In genomic region chr20:58716476-58717277, GRCh38 we compare ENCODE assay signal across 8 cellular contexts. TPM values are rescaled to one million over a fixed set of nuclear protein-coding genes. Genes with fewer than 3 reads are reported as not detected.
A peak's percentile ranks its signal among the peaks of the same experiment; 100 is the strongest.
DNase-seq lines count a peak whose midpoint lies in the region; ATAC-seq and TF ChIP-seq lines count a peak whose summit lies in the region.
"Had no signal": no experiment of that assay in that cellular context is flagged by ENCODE, and none has a peak within 500 bp of the region (broad histone marks: within the 10 kb centered on the region; RNA-seq: fewer than 3 reads in every experiment).

No MANE protein-coding gene starts in this region.

- H4K20me1 ChIP-seq in DND-41 (ENCODE audit: insufficient read depth, low read length) (peaks cover 4% of the 10 kb centered on the region), mammary epithelial cell (ENCODE audit: insufficient read depth, low read length) (no peaks in the 10 kb centered on the region)

- intact Hi-C loops in esophagus muscularis mucosa (cut with DNase I) (no loop called here), mammary epithelial cell (cut with micrococcal nuclease) (no loop called here)

- H2AFZ ChIP-seq in DND-41 (ENCODE audit: low read depth, low read length) (no peak overlapping the region), mammary epithelial cell (ENCODE audit: low read depth, low read length) (no peak overlapping the region)

- ATAC-seq in DND-41 (ENCODE audit: insufficient read depth, low read depth), result no peak

- peaks cover 33% of the 10 kb centered on the region for H3K4me1 Mint-ChIP-seq in neural crest cell

- no peaks in the 10 kb centered on the region for H3K4me1 ChIP-seq in DND-41 (ENCODE audit: insufficient read depth, low read length)
- peaks cover 0 to 7% (median 3%) of the 10 kb centered on the region in 4 donors for H3K4me1 ChIP-seq in esophagus muscularis mucosa
- H3K4me1 ChIP-seq in mammary epithelial cell (ENCODE audit: insufficient read depth, low read length), result no peaks in the 10 kb centered on the region

- peak overlapping the region; percentile 86 for H3K27ac Mint-ChIP-seq in neural crest cell (ENCODE audit: unreplicated experiment)
- H3K27ac Mint-ChIP-seq: memory B cell had no signal

- 89% methylated on average over 11 of the region's 23 CpGs for WGBS in esophagus muscularis mucosa
- 90% methylated on average over 18 of the region's 23 CpGs for WGBS in mammary epithelial cell (ENCODE audit: low coverage, missing lambda C conversion rate)

- no peak overlapping the region for H3K9ac ChIP-seq in DND-41 (ENCODE audit: low read depth, low read length)
- H3K9ac ChIP-seq in mammary epithelial cell (ENCODE audit: insufficient read depth, low read length), result no peak overlapping the region

- H3K27ac ChIP-seq in DND-41 (ENCODE audit: low read length) (no peak overlapping the region), esophagus muscularis mucosa (replicated peaks in 1 of 4) (no peak overlapping the region), mammary epithelial cell (ENCODE audit: insufficient read depth, low read depth, low read length) (no peak overlapping the region)

- H3K27me3 Mint-ChIP-seq in neural crest cell (ENCODE audit: low read depth), result peaks cover 21% of the 10 kb centered on the region

- DNase-seq in DND-41, result peak; percentile 3
- peak; percentile 28 for DNase-seq in MG63
- peak; percentile 45 for DNase-seq in esophagus muscularis mucosa (ENCODE audit: extremely low spot score)
- peak; percentile 63 for DNase-seq in neural crest cell (ENCODE audit: low read depth, low spot score)
- no peak for DNase-seq in NCI-H2196 treated with DMSO at 0.1 percent for 48 hours (lab: John Stamatoyannopoulos, UW; ENCODE audit: unreplicated experiment)
- no peak for DNase-seq in SKM-1 (lab: John Stamatoyannopoulos, UW; ENCODE audit: unreplicated experiment)
- no peak for DNase-seq in mammary epithelial cell

- peak overlapping the region; percentile 76 for H3K4me3 Mint-ChIP-seq in neural crest cell
- H3K4me3 Mint-ChIP-seq: memory B cell had no signal

- TF ChIP-seq EP300 in esophagus muscularis mucosa (IDR thresholded peaks at IDR 0.05), result no peak

- CTCF ChIA-PET in mammary epithelial cell (lab: Charles Lee; ENCODE audit: low non-redundant PET), result no interaction called here

- H3K9me3 ChIP-seq in DND-41 (ENCODE audit: insufficient read depth, low read length, severe bottlenecking) (no peaks in the 10 kb centered on the region), MG63 (no peaks in the 10 kb centered on the region), esophagus muscularis mucosa (no peaks in the 10 kb centered on the region), mammary epithelial cell (replicated peaks; ENCODE audit: insufficient read depth, low read length) (no peaks in the 10 kb centered on the region)

- TF ChIP-seq POLR2A in esophagus muscularis mucosa (IDR thresholded peaks at IDR 0.05; ENCODE audit: low read depth), result no peak

- H3K9me3 Mint-ChIP-seq in neural crest cell, result no peaks in the 10 kb centered on the region
- H3K9me3 Mint-ChIP-seq: memory B cell had no signal

- H3K27me3 ChIP-seq in DND-41 (ENCODE audit: insufficient read depth, low read length, poor library complexity) (no peaks in the 10 kb centered on the region), MG63 (no peaks in the 10 kb centered on the region), esophagus muscularis mucosa (peaks cover 0 to 26% (median 4%) of the 10 kb centered on the region in 4 donors), mammary epithelial cell (ENCODE audit: insufficient read depth, low read length) (peaks cover 3% of the 10 kb centered on the region)

- TF ChIP-seq CTCF in DND-41 (IDR thresholded peaks at IDR 0.05; ENCODE audit: borderline replicate concordance, extremely low read depth, low read length, poor library complexity, severe bottlenecking) (no peak), esophagus muscularis mucosa (IDR thresholded peaks at IDR 0.05) (no peak), neural crest cell (conservative IDR thresholded peaks at IDR 0.05) (no peak), mammary epithelial cell (conservative IDR thresholded peaks at IDR 0.05 in 1 of 2, IDR thresholded peaks at IDR 0.05 in 1 of 2; ENCODE audit: extremely low read depth in 1 of 2, insufficient read depth in 1 of 2, low read depth in 1 of 2, low read length in 2 of 2) (no peak)

- in situ Hi-C loops in mammary epithelial cell (cut with MboI; ENCODE audit: low sequenced_read_pairs in 2 of 2), result no loop called here

- no TSS peak for BruUV-seq in mammary epithelial cell (replicated peaks; lab: Mats Ljungman, UMichigan)

- H3K36me3 ChIP-seq in DND-41 (ENCODE audit: insufficient read depth, low read length) (peaks cover 15% of the 10 kb centered on the region; the same call in 1 of the 2 replicates), MG63 (no peaks in the 10 kb centered on the region), esophagus muscularis mucosa (peaks cover 0 to 44% (median 17%) of the 10 kb centered on the region in 4 donors), mammary epithelial cell (ENCODE audit: insufficient read depth, low read length) (no peaks in the 10 kb centered on the region)

- no peaks in the 10 kb centered on the region for H3K36me3 Mint-ChIP-seq in neural crest cell (ENCODE audit: low read depth)
- H3K36me3 Mint-ChIP-seq: memory B cell had no signal

- H3K79me2 ChIP-seq in DND-41 (ENCODE audit: insufficient read depth, low read length) (no peaks in the 10 kb centered on the region), mammary epithelial cell (ENCODE audit: insufficient read depth, low read length) (no peaks in the 10 kb centered on the region)

- no peak overlapping the region for H3K4me3 ChIP-seq in DND-41 (ENCODE audit: low read depth in 1 of 2, low read length in 2 of 2)
- no peak overlapping the region for H3K4me3 ChIP-seq in MG63
- H3K4me3 ChIP-seq in esophagus muscularis mucosa, result no peak overlapping the region
- H3K4me3 ChIP-seq in mammary epithelial cell (replicated peaks in 1 of 3; ENCODE audit: insufficient read depth in 1 of 3, low read depth in 2 of 3, low read length in 3 of 3), result no peak overlapping the region

- dilution Hi-C loops in mammary epithelial cell (cut with HindIII; ENCODE audit: low sequenced_read_pairs), result no loop called here

- no peak overlapping the region for H3K4me2 ChIP-seq in DND-41 (ENCODE audit: insufficient read depth, low read length)
- H3K4me2 ChIP-seq in mammary epithelial cell (ENCODE audit: insufficient read depth, low read depth, low read length), result no peak overlapping the region

RNA-seq across cellular contexts. Expression of gene NPEPL1, which starts 24.1 kb away (rescaled TPM):
- 44.7 and 46.2 TPM in 2 replicates for total RNA-seq in MG63 (2014; rRNA removed; shearing (Covaris generic); ENCODE audit: low replicate concordance)
- total RNA-seq in esophagus muscularis mucosa (10 to 100 TPM; 29.0 to 59.0 (median 50.5) TPM), neural crest cell (32.0 and 34.0 TPM in 2 replicates), mammary epithelial cell (10 to 100 TPM; 16.2 to 17.0 TPM)
- 1.0 TPM for polyA plus RNA-seq in mammary epithelial cell
- polyA minus RNA-seq in mammary epithelial cell, result 1.4 TPM

Comparison
In these comparisons a context has a peak if more than half of its experiments do, and no peak if none do; other contexts are left out.
1. DNase-seq: peak in DND-41 (single experiment), MG63 (single experiment), esophagus muscularis mucosa (single experiment) and neural crest cell (single experiment); none in NCI-H2196 treated with DMSO at 0.1 percent for 48 hours (single experiment), SKM-1 (single experiment) and mammary epithelial cell (single experiment).